32 cellular contexts compared by ENCODE assay signal in genomic region chr7:49297958-49298357, GRCh38.
"Had no signal": no experiment of that assay in that cellular context is flagged by ENCODE, and none has a peak within 500 bp of the region (broad histone marks: within the 10 kb centered on the region; RNA-seq: fewer than 3 reads in every experiment).

No MANE protein-coding gene starts in this region.

- H3K9me3 Mint-ChIP-seq: activated B cell treated with CpG ODN at 0.5 μM for 24 hours; activated CD8-positive, alpha-beta T cell treated with anti-CD3 and anti-CD28 coated beads for 36 hours had no signal

- H3K27ac ChIP-seq: brain microvascular endothelial cell, cardiac muscle cell, colonic mucosa, gastrocnemius medialis, VCaP had no signal

- H3K36me3 Mint-ChIP-seq: activated naive CD8-positive, alpha-beta T cell had no signal

- H3K36me3 ChIP-seq: brain microvascular endothelial cell, cardiac muscle cell, colonic mucosa, gastrocnemius medialis had no signal

- H3K4me1 Mint-ChIP-seq: activated B cell treated with CpG ODN at 0.5 μM for 24 hours; activated T-helper 17 cell treated with anti-CD3 and anti-CD28 coated beads, Interleukin-2, amount 50 U/mL, for 72 hours had no signal

- H3K27me3 ChIP-seq: brain microvascular endothelial cell, cardiac muscle cell, colonic mucosa, gastrocnemius medialis had no signal

- H3K4me3 Mint-ChIP-seq: activated B cell treated with CpG ODN at 0.5 μM for 24 hours; activated CD8-positive, alpha-beta T cell treated with anti-CD3 and anti-CD28 coated beads for 36 hours; activated naive CD8-positive, alpha-beta T cell; activated T-cell treated with anti-CD3 and anti-CD28 coated beads, Interleukin-2, amount 50 U/mL, for 4 hours; activated T-helper 17 cell treated with anti-CD3 and anti-CD28 coated beads, Interleukin-2, amount 50 U/mL, for 72 hours had no signal

- DNase-seq: activated B cell treated with CpG ODN at 0.5 μM for 24 hours; activated CD4-positive, alpha-beta T cell treated with anti-CD3 and anti-CD28 coated beads for 48 hours; activated CD4-positive, alpha-beta T cell treated with anti-CD3 and anti-CD28 coated beads, Interleukin-2, amount 50 U/mL, for 1 hour; activated CD4-positive, alpha-beta T cell treated with anti-CD3 and anti-CD28 coated beads, Interleukin-2, amount 50 U/mL, for 48 hours; activated CD8-positive, alpha-beta memory T cell treated with anti-CD3 and anti-CD28 coated beads for 24 hours; activated CD8-positive, alpha-beta T cell treated with anti-CD3 and anti-CD28 coated beads for 36 hours; activated effector memory CD4-positive, alpha-beta T cell treated with Interleukin-2 at 50 U/mL for 16 hours; activated gamma-delta T cell treated with Interleukin-2 at 50 U/mL for 16 hours; activated naive CD4-positive, alpha-beta T cell treated with anti-CD3 and anti-CD28 coated beads, Interleukin-2, amount 50 U/mL, for 16 hours; activated naive CD4-positive, alpha-beta T cell treated with Interleukin-2 at 50 U/mL for 16 hours; activated T-cell treated with anti-CD3 and anti-CD28 coated beads, Interleukin-2, amount 50 U/mL, for 4 hours; amniotic stem cell; anterior cingulate cortex; brain microvascular endothelial cell; central memory CD4-positive, alpha-beta T cell; cerebellar nuclear complex; colonic mucosa; effector CD8-positive, alpha-beta T cell; erythroblast; foreskin fibroblast; gastrocnemius medialis; head of caudate nucleus; hippocampal formation; T-helper 2 cell had no signal

- H3K4me1 ChIP-seq: colonic mucosa, gastrocnemius medialis had no signal

- ATAC-seq: activated CD4-positive, CD25-positive, alpha-beta regulatory T cell treated with anti-CD3 and anti-CD28 coated beads, Interleukin-2, amount 50 U/mL, for 24 hours; activated CD8-positive, alpha-beta T cell treated with anti-CD3 and anti-CD28 coated beads for 36 hours; activated T-cell treated with anti-CD3 and anti-CD28 coated beads, Interleukin-2, amount 50 U/mL, for 4 hours; activated T-helper 17 cell treated with anti-CD3 and anti-CD28 coated beads, Interleukin-2, amount 50 U/mL, for 72 hours; gastrocnemius medialis had no signal

- H3K9me3 ChIP-seq: colonic mucosa, gastrocnemius medialis had no signal

- H3K4me3 ChIP-seq: cardiac muscle cell, colonic mucosa, gastrocnemius medialis had no signal

- H3K27me3 Mint-ChIP-seq: activated B cell treated with CpG ODN at 0.5 μM for 24 hours; activated CD8-positive, alpha-beta T cell treated with anti-CD3 and anti-CD28 coated beads for 36 hours; activated naive CD8-positive, alpha-beta T cell; activated T-helper 17 cell treated with anti-CD3 and anti-CD28 coated beads, Interleukin-2, amount 50 U/mL, for 72 hours had no signal

- H3K27ac Mint-ChIP-seq: activated B cell treated with CpG ODN at 0.5 μM for 24 hours; activated CD8-positive, alpha-beta T cell treated with anti-CD3 and anti-CD28 coated beads for 36 hours; activated naive CD8-positive, alpha-beta T cell; activated T-helper 17 cell treated with anti-CD3 and anti-CD28 coated beads, Interleukin-2, amount 50 U/mL, for 72 hours had no signal

- FAIRE-seq: astrocyte, endometrium, endothelial cell of umbilical vein had no signal
